1 cellular context compared by ENCODE assay signal in the genomic region with DNA sequence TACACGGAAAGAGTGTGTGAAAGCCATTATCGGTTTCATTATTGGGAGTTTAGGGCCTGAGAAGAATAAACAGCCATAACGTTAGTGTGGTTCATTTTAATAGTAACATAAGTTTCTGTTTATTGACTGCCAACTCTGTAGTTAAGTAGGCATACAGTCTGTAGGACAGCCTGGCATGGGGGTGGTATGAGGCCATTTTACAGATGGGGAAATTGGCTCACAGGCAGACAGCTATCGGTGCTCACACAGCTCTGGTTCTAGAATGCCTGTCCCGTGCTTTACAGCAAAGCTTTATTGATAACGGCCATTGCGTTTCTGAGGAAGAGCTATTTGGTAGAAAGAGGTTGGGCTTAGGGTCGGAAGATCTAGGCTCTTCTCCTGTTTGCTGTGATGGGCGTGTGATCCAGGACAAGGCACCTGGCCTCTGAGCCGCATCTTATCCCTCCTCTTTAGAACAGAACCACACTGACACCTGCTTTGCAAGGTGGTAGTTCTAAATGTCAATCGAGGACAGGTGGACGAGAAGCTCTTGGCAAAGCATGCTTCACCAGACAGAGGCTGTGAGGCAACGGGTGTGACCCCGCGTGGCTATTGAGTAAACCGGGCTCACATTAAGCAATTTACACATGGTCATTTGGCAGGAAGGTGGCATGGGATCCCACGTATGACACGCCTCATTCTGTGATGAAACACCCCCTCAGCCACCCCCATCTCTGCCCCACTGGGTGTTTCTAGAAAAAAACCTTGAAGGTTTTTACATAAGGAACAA.
TF ChIP-seq lines count a peak whose summit lies in the region.

No MANE protein-coding gene starts in this region.

TF ChIP-seq in GM23338, 12 proteins besides CTCF, POLR2A, EP300 and RAD21 (continued from another document):
- TF ChIP-seq, protein P1, sequence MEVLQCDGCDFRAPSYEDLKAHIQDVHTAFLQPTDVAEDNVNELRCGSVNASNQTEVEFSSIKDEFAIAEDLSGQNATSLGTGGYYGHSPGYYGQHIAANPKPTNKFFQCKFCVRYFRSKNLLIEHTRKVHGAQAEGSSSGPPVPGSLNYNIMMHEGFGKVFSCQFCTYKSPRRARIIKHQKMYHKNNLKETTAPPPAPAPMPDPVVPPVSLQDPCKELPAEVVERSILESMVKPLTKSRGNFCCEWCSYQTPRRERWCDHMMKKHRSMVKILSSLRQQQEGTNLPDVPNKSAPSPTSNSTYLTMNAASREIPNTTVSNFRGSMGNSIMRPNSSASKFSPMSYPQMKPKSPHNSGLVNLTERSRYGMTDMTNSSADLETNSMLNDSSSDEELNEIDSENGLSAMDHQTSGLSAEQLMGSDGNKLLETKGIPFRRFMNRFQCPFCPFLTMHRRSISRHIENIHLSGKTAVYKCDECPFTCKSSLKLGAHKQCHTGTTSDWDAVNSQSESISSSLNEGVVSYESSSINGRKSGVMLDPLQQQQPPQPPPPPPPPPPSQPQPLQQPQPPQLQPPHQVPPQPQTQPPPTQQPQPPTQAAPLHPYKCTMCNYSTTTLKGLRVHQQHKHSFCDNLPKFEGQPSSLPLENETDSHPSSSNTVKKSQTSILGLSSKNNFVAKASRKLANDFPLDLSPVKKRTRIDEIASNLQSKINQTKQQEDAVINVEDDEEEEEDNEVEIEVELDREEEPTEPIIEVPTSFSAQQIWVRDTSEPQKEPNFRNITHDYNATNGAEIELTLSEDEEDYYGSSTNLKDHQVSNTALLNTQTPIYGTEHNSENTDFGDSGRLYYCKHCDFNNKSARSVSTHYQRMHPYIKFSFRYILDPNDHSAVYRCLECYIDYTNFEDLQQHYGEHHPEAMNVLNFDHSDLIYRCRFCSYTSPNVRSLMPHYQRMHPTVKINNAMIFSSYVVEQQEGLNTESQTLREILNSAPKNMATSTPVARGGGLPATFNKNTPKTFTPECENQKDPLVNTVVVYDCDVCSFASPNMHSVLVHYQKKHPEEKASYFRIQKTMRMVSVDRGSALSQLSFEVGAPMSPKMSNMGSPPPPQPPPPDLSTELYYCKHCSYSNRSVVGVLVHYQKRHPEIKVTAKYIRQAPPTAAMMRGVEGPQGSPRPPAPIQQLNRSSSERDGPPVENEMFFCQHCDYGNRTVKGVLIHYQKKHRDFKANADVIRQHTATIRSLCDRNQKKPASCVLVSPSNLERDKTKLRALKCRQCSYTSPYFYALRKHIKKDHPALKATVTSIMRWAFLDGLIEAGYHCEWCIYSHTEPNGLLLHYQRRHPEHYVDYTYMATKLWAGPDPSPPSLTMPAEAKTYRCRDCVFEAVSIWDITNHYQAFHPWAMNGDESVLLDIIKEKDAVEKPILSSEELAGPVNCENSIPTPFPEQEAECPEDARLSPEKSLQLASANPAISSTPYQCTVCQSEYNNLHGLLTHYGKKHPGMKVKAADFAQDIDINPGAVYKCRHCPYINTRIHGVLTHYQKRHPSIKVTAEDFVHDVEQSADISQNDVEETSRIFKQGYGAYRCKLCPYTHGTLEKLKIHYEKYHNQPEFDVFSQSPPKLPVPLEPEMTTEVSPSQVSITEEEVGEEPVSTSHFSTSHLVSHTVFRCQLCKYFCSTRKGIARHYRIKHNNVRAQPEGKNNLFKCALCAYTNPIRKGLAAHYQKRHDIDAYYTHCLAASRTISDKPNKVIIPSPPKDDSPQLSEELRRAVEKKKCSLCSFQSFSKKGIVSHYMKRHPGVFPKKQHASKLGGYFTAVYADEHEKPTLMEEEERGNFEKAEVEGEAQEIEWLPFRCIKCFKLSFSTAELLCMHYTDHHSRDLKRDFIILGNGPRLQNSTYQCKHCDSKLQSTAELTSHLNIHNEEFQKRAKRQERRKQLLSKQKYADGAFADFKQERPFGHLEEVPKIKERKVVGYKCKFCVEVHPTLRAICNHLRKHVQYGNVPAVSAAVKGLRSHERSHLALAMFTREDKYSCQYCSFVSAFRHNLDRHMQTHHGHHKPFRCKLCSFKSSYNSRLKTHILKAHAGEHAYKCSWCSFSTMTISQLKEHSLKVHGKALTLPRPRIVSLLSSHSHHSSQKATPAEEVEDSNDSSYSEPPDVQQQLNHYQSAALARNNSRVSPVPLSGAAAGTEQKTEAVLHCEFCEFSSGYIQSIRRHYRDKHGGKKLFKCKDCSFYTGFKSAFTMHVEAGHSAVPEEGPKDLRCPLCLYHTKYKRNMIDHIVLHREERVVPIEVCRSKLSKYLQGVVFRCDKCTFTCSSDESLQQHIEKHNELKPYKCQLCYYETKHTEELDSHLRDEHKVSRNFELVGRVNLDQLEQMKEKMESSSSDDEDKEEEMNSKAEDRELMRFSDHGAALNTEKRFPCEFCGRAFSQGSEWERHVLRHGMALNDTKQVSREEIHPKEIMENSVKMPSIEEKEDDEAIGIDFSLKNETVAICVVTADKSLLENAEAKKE (CRISPR knock-in tag; IDR thresholded peaks at IDR 0.05): no peak
- TF ChIP-seq JUNB (IDR thresholded peaks at IDR 0.05; ENCODE audit: unreplicated experiment) (no peak), STAT1 (IDR thresholded peaks at IDR 0.05; ENCODE audit: unreplicated experiment) (no peak), ZNF331 (CRISPR knock-in tag; IDR thresholded peaks at IDR 0.05; ENCODE audit: low read depth) (no peak), NANOG (IDR thresholded peaks at IDR 0.05; ENCODE audit: borderline replicate concordance) (no peak), ZNF114 (CRISPR knock-in tag; IDR thresholded peaks at IDR 0.05) (no peak), EZH2phosphoT487 (IDR thresholded peaks at IDR 0.05; ENCODE audit: unreplicated experiment) (no peak), CREB1 (CRISPR knock-in tag; IDR thresholded peaks at IDR 0.05; ENCODE audit: low read depth) (no peak)
- TF ChIP-seq, protein P2, sequence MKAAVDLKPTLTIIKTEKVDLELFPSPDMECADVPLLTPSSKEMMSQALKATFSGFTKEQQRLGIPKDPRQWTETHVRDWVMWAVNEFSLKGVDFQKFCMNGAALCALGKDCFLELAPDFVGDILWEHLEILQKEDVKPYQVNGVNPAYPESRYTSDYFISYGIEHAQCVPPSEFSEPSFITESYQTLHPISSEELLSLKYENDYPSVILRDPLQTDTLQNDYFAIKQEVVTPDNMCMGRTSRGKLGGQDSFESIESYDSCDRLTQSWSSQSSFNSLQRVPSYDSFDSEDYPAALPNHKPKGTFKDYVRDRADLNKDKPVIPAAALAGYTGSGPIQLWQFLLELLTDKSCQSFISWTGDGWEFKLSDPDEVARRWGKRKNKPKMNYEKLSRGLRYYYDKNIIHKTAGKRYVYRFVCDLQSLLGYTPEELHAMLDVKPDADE (IDR thresholded peaks at IDR 0.05): no peak
- TF ChIP-seq, protein P3, sequence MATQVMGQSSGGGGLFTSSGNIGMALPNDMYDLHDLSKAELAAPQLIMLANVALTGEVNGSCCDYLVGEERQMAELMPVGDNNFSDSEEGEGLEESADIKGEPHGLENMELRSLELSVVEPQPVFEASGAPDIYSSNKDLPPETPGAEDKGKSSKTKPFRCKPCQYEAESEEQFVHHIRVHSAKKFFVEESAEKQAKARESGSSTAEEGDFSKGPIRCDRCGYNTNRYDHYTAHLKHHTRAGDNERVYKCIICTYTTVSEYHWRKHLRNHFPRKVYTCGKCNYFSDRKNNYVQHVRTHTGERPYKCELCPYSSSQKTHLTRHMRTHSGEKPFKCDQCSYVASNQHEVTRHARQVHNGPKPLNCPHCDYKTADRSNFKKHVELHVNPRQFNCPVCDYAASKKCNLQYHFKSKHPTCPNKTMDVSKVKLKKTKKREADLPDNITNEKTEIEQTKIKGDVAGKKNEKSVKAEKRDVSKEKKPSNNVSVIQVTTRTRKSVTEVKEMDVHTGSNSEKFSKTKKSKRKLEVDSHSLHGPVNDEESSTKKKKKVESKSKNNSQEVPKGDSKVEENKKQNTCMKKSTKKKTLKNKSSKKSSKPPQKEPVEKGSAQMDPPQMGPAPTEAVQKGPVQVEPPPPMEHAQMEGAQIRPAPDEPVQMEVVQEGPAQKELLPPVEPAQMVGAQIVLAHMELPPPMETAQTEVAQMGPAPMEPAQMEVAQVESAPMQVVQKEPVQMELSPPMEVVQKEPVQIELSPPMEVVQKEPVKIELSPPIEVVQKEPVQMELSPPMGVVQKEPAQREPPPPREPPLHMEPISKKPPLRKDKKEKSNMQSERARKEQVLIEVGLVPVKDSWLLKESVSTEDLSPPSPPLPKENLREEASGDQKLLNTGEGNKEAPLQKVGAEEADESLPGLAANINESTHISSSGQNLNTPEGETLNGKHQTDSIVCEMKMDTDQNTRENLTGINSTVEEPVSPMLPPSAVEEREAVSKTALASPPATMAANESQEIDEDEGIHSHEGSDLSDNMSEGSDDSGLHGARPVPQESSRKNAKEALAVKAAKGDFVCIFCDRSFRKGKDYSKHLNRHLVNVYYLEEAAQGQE (IDR thresholded peaks at IDR 0.05; ENCODE audit: unreplicated experiment): no peak
